Comparison of ENCODE assay signal across 10 cellular contexts in genomic region chrX:123976671-123977316, GRCh38. TPM values are rescaled to one million over a fixed set of nuclear protein-coding genes. Genes with fewer than 3 reads are reported as not detected.
DNase-seq lines count a peak whose midpoint lies in the region; ATAC-seq, FAIRE-seq and TF ChIP-seq lines count a peak whose summit lies in the region.
"Had no signal": no experiment of that assay in that cellular context is flagged by ENCODE, and none has a peak within 500 bp of the region (broad histone marks: within the 10 kb centered on the region; RNA-seq: fewer than 3 reads in every experiment).

No MANE protein-coding gene starts in this region.

- intact Hi-C loops in left ventricle myocardium superior (cut with micrococcal nuclease): no loop called here

- peaks cover 39 to 60% (median 53%) of the 10 kb centered on the region in 3 donors for H3K4me1 Mint-ChIP-seq in T-cell

- no peaks in the 10 kb centered on the region for H3K9me3 ChIP-seq in AG04450 (ENCODE audit: control insufficient read depth, insufficient read depth, low read length)

- H3K27ac Mint-ChIP-seq in T-cell: peak overlapping the region in 1 of 2 donors; percentile 64
- H3K27ac Mint-ChIP-seq: T-helper 1 cell treated with Interleukin-12 subunit alpha and Interleukin-12 subunit beta and Interleukin-4 antibody, amounts not matched to agents 30 μg/mL and 1 μg/mL, for 36 hours had no signal

- ATAC-seq in T-cell (replicated peaks in 1 of 4): peak in 1 of 4 experiments; percentile 62
- ATAC-seq in left ventricle myocardium superior: peak; percentile 27
- ATAC-seq in HG03135 (IDR thresholded peaks at IDR 0.05; ENCODE audit: unreplicated experiment): no peak

- no peaks in the 10 kb centered on the region for H3K36me3 Mint-ChIP-seq in T-cell

- no peaks in the 10 kb centered on the region for H3K27me3 ChIP-seq in AG04450 (ENCODE audit: control insufficient read depth, insufficient read depth, low read length)

- H3K27me3 Mint-ChIP-seq in T-cell: no peaks in the 10 kb centered on the region

- CTCF ChIA-PET in AG04450 (lab: Charles Lee): interaction anchor here (0.6 to 3.0 kb wide), 21 partner anchors 8 to 199 kb away, joined by 3 to 50 read pairs (median 4); partner anchors contain the start of gene STAG2
- CTCF ChIA-PET in T-cell (lab: Charles Lee): interaction anchor here (0.6 to 1.8 kb wide), 16 partner anchors 9 to 174 kb away, joined by 3 to 10 read pairs (median 4); partner anchors contain the start of gene STAG2 (in 1 of the 2)

- H3K27ac ChIP-seq in AG04450 (ENCODE audit: low read depth, low read length): no peak overlapping the region

- H3K9me3 Mint-ChIP-seq in T-cell: no peaks in the 10 kb centered on the region
- H3K9me3 Mint-ChIP-seq: T-helper 1 cell treated with Interleukin-12 subunit alpha and Interleukin-12 subunit beta and Interleukin-4 antibody, amounts not matched to agents 30 μg/mL and 1 μg/mL, for 36 hours had no signal

- no peak for TF ChIP-seq POLR2A in H54 (IDR thresholded peaks at IDR 0.05; ENCODE audit: low read depth, low read length)

- peak; percentile 27 for FAIRE-seq in H54 (lab: Jason Lieb, UNC)
- FAIRE-seq: keratinocyte had no signal

- no peak for DNase-seq in AG04450 (ENCODE audit: low read depth, low spot score)
- no peak for DNase-seq in H54 (ENCODE audit: insufficient read length, low spot score)
- no peak for DNase-seq in T-cell
- DNase-seq in left ventricle myocardium superior: no peak
- DNase-seq in NCI-H187 treated with DMSO at 0.1 percent for 48 hours (lab: John Stamatoyannopoulos, UW): no peak
- no peak for DNase-seq in stimulated activated CD4-positive, alpha-beta T cell treated with anti-CD3 and anti-CD28 coated beads, Interleukin-4, amount 100 ng/mL, for 1 hour
- no peak for DNase-seq in germinal center (ENCODE audit: low spot score)

- H3K4me3 ChIP-seq in AG04450 (ENCODE audit: low read depth, low read length): no peak overlapping the region

- H3K4me3 Mint-ChIP-seq in T-cell: peak overlapping the region in 2 of 3 donors; percentile 7 to 14
- H3K4me3 Mint-ChIP-seq: T-helper 1 cell treated with Interleukin-12 subunit alpha and Interleukin-12 subunit beta and Interleukin-4 antibody, amounts not matched to agents 30 μg/mL and 1 μg/mL, for 36 hours had no signal

- POLR2A ChIA-PET in AG04450 (lab: Yijun Ruan, JAX): no interaction called here
- POLR2A ChIA-PET in T-cell (lab: Charles Lee): interaction anchor here (0.6 to 0.8 kb wide), 3 partner anchors 9 to 79 kb away, joined by 3 read pairs; no protein-coding TSS in a partner anchor

- peak; percentile 38; the same call in 1 of the 2 replicates for TF ChIP-seq CTCF in AG04450 (IDR thresholded peaks at IDR 0.05; ENCODE audit: low read depth, low read length)

RNA-seq across cellular contexts. Expression of gene STAG2, which starts 15.3 kb away (rescaled TPM):
- polyA plus RNA-seq in AG04450 (2011; rRNA removed): 36.9 and 56.2 TPM in 2 replicates
- polyA minus RNA-seq in AG04450 (2011; rRNA and poly(A)+ RNA removed): 43.9 and 90.5 TPM in 2 replicates
- 10 to 100 TPM; 80.7 to 98.7 (median 95.2) TPM for total RNA-seq in T-cell
- total RNA-seq in left ventricle myocardium superior: 34.8 TPM
